18 cellular contexts compared by ENCODE assay signal in genomic region chr13:52879950-52880650, GRCh38. TPM values are rescaled to one million over a fixed set of nuclear protein-coding genes. Genes with fewer than 3 reads are reported as not detected.
A peak's percentile ranks its signal among the peaks of the same experiment; 100 is the strongest.
DNase-seq lines count a peak whose midpoint lies in the region; ATAC-seq lines count a peak whose summit lies in the region.
"Had no signal": no experiment of that assay in that cellular context is flagged by ENCODE, and none has a peak within 500 bp of the region (broad histone marks: within the 10 kb centered on the region; RNA-seq: fewer than 3 reads in every experiment).

No MANE protein-coding gene starts in this region.

- H3K27me3 ChIP-seq in HUES64 (ENCODE audit: insufficient read depth, low read length): peaks cover 57% of the 10 kb centered on the region
- H3K27me3 ChIP-seq: foreskin keratinocyte had no signal

- H3K9ac ChIP-seq in HUES64 (ENCODE audit: low read depth, low read length): no peak overlapping the region

- H3K36me3 ChIP-seq in HUES64 (ENCODE audit: insufficient read depth, low read length): no peaks in the 10 kb centered on the region

- no peak for ATAC-seq in stimulated activated naive CD8-positive, alpha-beta T cell treated with anti-CD3 and anti-CD28 coated beads, Interleukin-15, Interleukin-2, amounts not matched to agents 100 U/mL and 50 U/mL, for 24 hours
- ATAC-seq in HG03097 (IDR thresholded peaks at IDR 0.05; ENCODE audit: low FRiP score, unreplicated experiment) (no peak), HG02610 (IDR thresholded peaks at IDR 0.05; ENCODE audit: unreplicated experiment) (no peak)
- ATAC-seq: foreskin keratinocyte, Panc1, sciatic nerve had no signal

- H3K4me1 ChIP-seq in HUES64 (ENCODE audit: insufficient read depth, low read length): peaks cover 48% of the 10 kb centered on the region
- H3K4me1 ChIP-seq: foreskin keratinocyte had no signal

- peaks cover 2% of the 10 kb centered on the region; the same call in 1 of the 2 replicates for H3K9me3 ChIP-seq in HUES64 (ENCODE audit: insufficient read depth, low read depth, low read length)

- under 1% methylated on average over 5 of the region's 5 CpGs for WGBS in HUES64

- peak overlapping the region; percentile 85; the same call in 1 of the 2 replicates for H3K27ac ChIP-seq in HUES64 (ENCODE audit: low read depth, low read length)
- H3K27ac ChIP-seq: foreskin keratinocyte, HL-60 had no signal

- DNase-seq in DMS53 (lab: John Stamatoyannopoulos, UW): peak; percentile 59
- peak; percentile 75 for DNase-seq in NCI-H748 (lab: John Stamatoyannopoulos, UW; ENCODE audit: unreplicated experiment)
- DNase-seq in iPS-NIHi7 (ENCODE audit: extremely low spot score): peak; percentile 50
- DNase-seq in stimulated activated naive CD8-positive, alpha-beta T cell treated with anti-CD3 and anti-CD28 coated beads, Interleukin-15, Interleukin-2, amounts not matched to agents 100 U/mL and 50 U/mL, for 24 hours: no peak
- DNase-seq in retina: no peak
- DNase-seq: activated CD4-positive, alpha-beta T cell treated with anti-CD3 and anti-CD28 coated beads, Interleukin-2, amount 50 U/mL, for 4 hours; activated T-cell treated with anti-CD3 and anti-CD28 coated beads, Interleukin-2, amount 50 U/mL, for 48 hours; DND-41; foreskin keratinocyte; Karpas-422; stimulated activated CD4-positive, alpha-beta T cell treated with anti-CD3 and anti-CD28 coated beads, Interleukin-4, amount 100 ng/mL, for 24 hours; trophoblast cell had no signal

- H3K4me3 ChIP-seq in HUES64 (ENCODE audit: low read length): peak overlapping the region; percentile 33

RNA-seq across cellular contexts. Expression of gene PCDH8, which starts 31.7 kb away (rescaled TPM):
- polyA plus RNA-seq in HUES64 (2013, experiment 1 of 2): 4.3 TPM
- polyA plus RNA-seq in HUES64 (2013, experiment 2 of 2): 6.9 TPM
- polyA plus RNA-seq: foreskin keratinocyte had no signal

Comparison
In these comparisons a context has a peak if more than half of its experiments do, and no peak if none do; other contexts are left out.
1. DNase-seq: peak in DMS53 (single experiment), NCI-H748 (single experiment) and iPS-NIHi7 (single experiment); none in stimulated activated naive CD8-positive, alpha-beta T cell treated with anti-CD3 and anti-CD28 coated beads, Interleukin-15, Interleukin-2, amounts not matched to agents 100 U/mL and 50 U/mL, for 24 hours (single experiment) and retina (single experiment).